ENCODE assay signal across 9 cellular contexts in the genomic region with DNA sequence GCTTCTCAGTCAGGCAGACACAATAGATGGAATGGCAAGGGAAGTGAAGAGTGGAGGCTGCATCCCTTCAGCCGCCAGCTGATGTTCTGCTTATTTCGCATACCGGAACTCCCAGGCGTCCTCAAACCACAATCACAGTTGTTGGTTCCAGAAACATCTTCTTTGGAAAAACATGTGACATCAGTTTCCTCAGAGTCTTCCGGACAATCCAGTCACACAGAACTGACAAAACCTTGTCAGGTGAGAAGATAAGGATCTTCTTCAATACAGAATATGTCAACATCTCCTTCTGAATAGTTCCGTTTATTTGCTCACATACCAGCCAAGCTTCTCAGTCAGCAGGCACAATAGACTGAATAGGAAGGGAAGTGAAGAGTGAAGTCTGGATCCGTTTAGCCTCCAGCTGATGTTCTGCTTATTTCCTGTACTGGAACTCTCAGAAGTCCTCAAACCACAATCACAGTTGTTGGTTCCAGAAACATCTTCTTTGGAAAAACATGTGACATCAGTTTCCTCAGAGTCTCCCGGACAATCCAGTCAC. TPM values are rescaled to one million over a fixed set of nuclear protein-coding genes. Genes with fewer than 3 reads are reported as not detected.
DNase-seq lines count a peak whose midpoint lies in the region; ATAC-seq and TF ChIP-seq lines count a peak whose summit lies in the region.
"Had no signal": no experiment of that assay in that cellular context is flagged by ENCODE, and none has a peak within 500 bp of the region (broad histone marks: within the 10 kb centered on the region; RNA-seq: fewer than 3 reads in every experiment).

No MANE protein-coding gene starts in this region.

- peak overlapping the region; percentile 89 for H3K27ac Mint-ChIP-seq in T-helper 1 cell treated with Interleukin-12 subunit alpha and Interleukin-12 subunit beta and Interleukin-4 antibody, amounts not matched to agents 30 μg/mL and 1 μg/mL, for 36 hours
- H3K27ac Mint-ChIP-seq in activated CD8-positive, alpha-beta T cell treated with anti-CD3 and anti-CD28 coated beads for 36 hours: peak overlapping the region; percentile 6

- DNase-seq in T-helper 1 cell (no peak), left cardiac atrium (no peak), substantia nigra (lab: John Stamatoyannopoulos, UW) (no peak), NCI-H2171 treated with DMSO at 0.1 percent for 48 hours (lab: John Stamatoyannopoulos, UW) (no peak), erythroblast (lab: John Stamatoyannopoulos, UW) (no peak)
- DNase-seq in activated CD8-positive, alpha-beta T cell treated with anti-CD3 and anti-CD28 coated beads for 36 hours: no peak

- TF ChIP-seq CTCF in activated CD8-positive, alpha-beta T cell treated with anti-CD3 and anti-CD28 coated beads for 36 hours (IDR thresholded peaks at IDR 0.05): no peak

- peak overlapping the region; percentile 60 for H3K27ac ChIP-seq in substantia nigra (ENCODE audit: low read depth, low read length, poor library complexity, severe bottlenecking)

- POLR2A ChIA-PET in activated CD8-positive, alpha-beta T cell treated with anti-CD3 and anti-CD28 coated beads for 36 hours (lab: Charles Lee): interaction anchor here (0.8 to 2.2 kb wide), 6 partner anchors 15 to 180 kb away, joined by 3 to 9 read pairs (median 4); no protein-coding TSS in a partner anchor

- intact Hi-C loops in activated CD8-positive, alpha-beta T cell treated with anti-CD3 and anti-CD28 coated beads for 36 hours (cut with micrococcal nuclease): no loop called here
- intact Hi-C loops in left cardiac atrium (cut with DNase I): loop anchor here in 1 of 2 donors (10.0 kb wide), 1 partner anchor 86 kb away; the partner anchor contains the start of gene ERICH4

- peaks cover 7% of the 10 kb centered on the region for H3K27me3 Mint-ChIP-seq in T-helper 1 cell treated with Interleukin-12 subunit alpha and Interleukin-12 subunit beta and Interleukin-4 antibody, amounts not matched to agents 30 μg/mL and 1 μg/mL, for 36 hours (ENCODE audit: low read depth)
- peaks cover 29% of the 10 kb centered on the region for H3K27me3 Mint-ChIP-seq in activated CD8-positive, alpha-beta T cell treated with anti-CD3 and anti-CD28 coated beads for 36 hours

- CTCF ChIA-PET in activated CD8-positive, alpha-beta T cell treated with anti-CD3 and anti-CD28 coated beads for 36 hours (lab: Charles Lee): interaction anchor here (1.1 to 3.3 kb wide), 8 partner anchors 12 to 82 kb away, joined by 3 to 22 read pairs (median 4); no protein-coding TSS in a partner anchor

- H3K4me3 Mint-ChIP-seq in T-helper 1 cell treated with Interleukin-12 subunit alpha and Interleukin-12 subunit beta and Interleukin-4 antibody, amounts not matched to agents 30 μg/mL and 1 μg/mL, for 36 hours: peak overlapping the region; percentile 76
- peak overlapping the region; percentile 15 for H3K4me3 Mint-ChIP-seq in activated CD8-positive, alpha-beta T cell treated with anti-CD3 and anti-CD28 coated beads for 36 hours

- TF ChIP-seq POLR2A in erythroblast (IDR thresholded peaks at IDR 0.05; ENCODE audit: low read length): no peak

- ATAC-seq in activated CD8-positive, alpha-beta T cell treated with anti-CD3 and anti-CD28 coated beads for 36 hours: no peak
- ATAC-seq in left cardiac atrium (peak; percentile 48 to 64), HG02840 (IDR thresholded peaks at IDR 0.05; ENCODE audit: low FRiP score, unreplicated experiment) (no peak)

- H3K4me1 Mint-ChIP-seq in T-helper 1 cell treated with Interleukin-12 subunit alpha and Interleukin-12 subunit beta and Interleukin-4 antibody, amounts not matched to agents 30 μg/mL and 1 μg/mL, for 36 hours (ENCODE audit: low read depth): peaks cover 61% of the 10 kb centered on the region
- H3K4me1 Mint-ChIP-seq in activated CD8-positive, alpha-beta T cell treated with anti-CD3 and anti-CD28 coated beads for 36 hours (ENCODE audit: low read depth): peaks cover 65% of the 10 kb centered on the region

- H3K36me3 Mint-ChIP-seq in T-helper 1 cell treated with Interleukin-12 subunit alpha and Interleukin-12 subunit beta and Interleukin-4 antibody, amounts not matched to agents 30 μg/mL and 1 μg/mL, for 36 hours (ENCODE audit: low read depth): peaks cover 20% of the 10 kb centered on the region
- peaks cover 9% of the 10 kb centered on the region for H3K36me3 Mint-ChIP-seq in activated CD8-positive, alpha-beta T cell treated with anti-CD3 and anti-CD28 coated beads for 36 hours (ENCODE audit: low read depth)

- peaks cover 41% of the 10 kb centered on the region for H3K9me3 Mint-ChIP-seq in T-helper 1 cell treated with Interleukin-12 subunit alpha and Interleukin-12 subunit beta and Interleukin-4 antibody, amounts not matched to agents 30 μg/mL and 1 μg/mL, for 36 hours
- H3K9me3 Mint-ChIP-seq in activated CD8-positive, alpha-beta T cell treated with anti-CD3 and anti-CD28 coated beads for 36 hours: peaks cover 22% of the 10 kb centered on the region

RNA-seq across cellular contexts. Expression of gene CEACAM21, which starts 45.1 kb away (rescaled TPM):
- total RNA-seq in activated CD8-positive, alpha-beta T cell treated with anti-CD3 and anti-CD28 coated beads for 36 hours: 10 to 100 TPM; 17.7 to 19.8 TPM
- 1 to 10 TPM in 1 of 2 donors, under 1 TPM in 1; 0.89 to 1.2 TPM for total RNA-seq in left cardiac atrium
- total RNA-seq: fibroblast of villous mesenchyme had no signal

Comparison
In these comparisons a context has a peak if more than half of its experiments do, and no peak if none do; other contexts are left out.
1. ATAC-seq: peak in left cardiac atrium (2 of 2); none in activated CD8-positive, alpha-beta T cell treated with anti-CD3 and anti-CD28 coated beads for 36 hours (single experiment) and HG02840 (single experiment).
2. RNA of gene CEACAM21, which starts 45.1 kb away (total RNA-seq): 17.7 to 19.8 TPM in activated CD8-positive, alpha-beta T cell treated with anti-CD3 and anti-CD28 coated beads for 36 hours; 0.89 to 1.2 TPM in left cardiac atrium; every median in the first group is over 4 times any median in the second.